Comparison of ENCODE assay signal across 20 cellular contexts in the genomic region with DNA sequence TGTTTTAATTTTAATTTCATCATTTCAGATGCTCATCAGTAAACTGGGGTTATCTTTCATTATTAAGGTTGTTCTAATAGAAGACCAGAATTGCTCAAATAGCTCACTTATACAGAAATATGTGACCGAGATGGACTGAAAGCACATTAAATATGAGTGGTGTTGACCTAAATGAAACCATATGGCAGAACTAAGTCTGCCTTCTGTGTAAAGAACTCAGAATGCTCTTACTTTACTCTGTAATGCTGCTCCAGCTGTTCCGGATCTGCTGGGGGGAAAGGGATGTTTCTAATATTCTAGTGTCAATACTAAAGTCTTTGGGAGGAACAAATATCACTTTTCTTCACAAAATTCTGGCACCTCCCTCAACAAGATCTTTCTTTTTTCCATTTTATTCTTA.
"Had no signal": no experiment of that assay in that cellular context is flagged by ENCODE, and none has a peak within 500 bp of the region (broad histone marks: within the 10 kb centered on the region; RNA-seq: fewer than 3 reads in every experiment).

No MANE protein-coding gene starts in this region.

- H3K27ac Mint-ChIP-seq: activated naive CD4-positive, alpha-beta T cell treated with anti-CD3 and anti-CD28 coated beads, Interleukin-2, amount 50 U/mL, for 72 hours; nephron; stimulated activated naive B cell treated with anti-CD40 and anti-IgM and Interleukin-4, amounts not matched to agents 10 μg/mL and 1 μg/mL and 100 μg/mL, for 72 hours; T-helper 1 cell treated with Interleukin-12 subunit alpha and Interleukin-12 subunit beta and Interleukin-4 antibody, amounts not matched to agents 30 μg/mL and 1 μg/mL, for 36 hours had no signal

- H3K4me1 Mint-ChIP-seq: nephron; stimulated activated naive B cell treated with anti-CD40 and anti-IgM and Interleukin-4, amounts not matched to agents 10 μg/mL and 1 μg/mL and 100 μg/mL, for 72 hours had no signal

- H3K36me3 ChIP-seq: esophagus muscularis mucosa, left ventricle myocardium inferior, sigmoid colon, thoracic aorta, upper lobe of left lung, WERI-Rb-1 had no signal

- H3K4me3 ChIP-seq: esophagus muscularis mucosa, left ventricle myocardium inferior, sigmoid colon, thoracic aorta, upper lobe of left lung had no signal

- H3K4me3 Mint-ChIP-seq: nephron; stimulated activated naive B cell treated with anti-CD40 and anti-IgM and Interleukin-4, amounts not matched to agents 10 μg/mL and 1 μg/mL and 100 μg/mL, for 72 hours; T-helper 1 cell treated with Interleukin-12 subunit alpha and Interleukin-12 subunit beta and Interleukin-4 antibody, amounts not matched to agents 30 μg/mL and 1 μg/mL, for 36 hours had no signal

- H3K4me1 ChIP-seq: esophagus muscularis mucosa, left ventricle myocardium inferior, parathyroid adenoma, sigmoid colon, upper lobe of left lung had no signal

- H3K9me3 Mint-ChIP-seq: activated naive CD4-positive, alpha-beta T cell treated with anti-CD3 and anti-CD28 coated beads, Interleukin-2, amount 50 U/mL, for 72 hours; nephron; stimulated activated naive B cell treated with anti-CD40 and anti-IgM and Interleukin-4, amounts not matched to agents 10 μg/mL and 1 μg/mL and 100 μg/mL, for 72 hours; T-helper 1 cell treated with Interleukin-12 subunit alpha and Interleukin-12 subunit beta and Interleukin-4 antibody, amounts not matched to agents 30 μg/mL and 1 μg/mL, for 36 hours had no signal

- DNase-seq: activated CD4-positive, alpha-beta T cell treated with anti-CD3 and anti-CD28 coated beads for 1 hour; activated CD4-positive, alpha-beta T cell treated with anti-CD3 and anti-CD28 coated beads, Interleukin-2, amount 50 U/mL, for 4 hours; activated gamma-delta T cell treated with Interleukin-2 at 50 U/mL for 16 hours; cerebellar nuclear complex; effector CD4-positive, alpha-beta T cell; head of caudate nucleus; left ventricle myocardium inferior; mammary epithelial cell; midbrain; sigmoid colon; stimulated activated CD4-positive, alpha-beta T cell treated with anti-CD3 and anti-CD28 coated beads, Interleukin-4, amount 100 ng/mL, for 24 hours; stimulated activated naive B cell treated with anti-CD40 and anti-IgM and Interleukin-4, amounts not matched to agents 10 μg/mL and 1 μg/mL and 100 μg/mL, for 72 hours; upper lobe of left lung; WERI-Rb-1 had no signal

- H3K36me3 Mint-ChIP-seq: activated naive CD4-positive, alpha-beta T cell treated with anti-CD3 and anti-CD28 coated beads, Interleukin-2, amount 50 U/mL, for 72 hours; stimulated activated naive B cell treated with anti-CD40 and anti-IgM and Interleukin-4, amounts not matched to agents 10 μg/mL and 1 μg/mL and 100 μg/mL, for 72 hours had no signal

- H3K9me3 ChIP-seq: esophagus muscularis mucosa, left ventricle myocardium inferior, sigmoid colon, thoracic aorta, upper lobe of left lung had no signal

- ATAC-seq: activated naive CD4-positive, alpha-beta T cell treated with anti-CD3 and anti-CD28 coated beads, Interleukin-2, amount 50 U/mL, for 72 hours; stimulated activated naive B cell treated with anti-CD40 and anti-IgM and Interleukin-4, amounts not matched to agents 10 μg/mL and 1 μg/mL and 100 μg/mL, for 72 hours had no signal

- H3K27ac ChIP-seq: esophagus muscularis mucosa, left ventricle myocardium inferior, parathyroid adenoma, sigmoid colon, thoracic aorta, upper lobe of left lung, WERI-Rb-1 had no signal

- H3K27me3 ChIP-seq: sigmoid colon, upper lobe of left lung had no signal
